In genomic region chr14:24903337-24903736, GRCh38 we compare ENCODE assay signal across 19 cellular contexts.
DNase-seq lines count a peak whose midpoint lies in the region; ATAC-seq, FAIRE-seq and TF ChIP-seq lines count a peak whose summit lies in the region.
"Had no signal": no experiment of that assay in that cellular context is flagged by ENCODE, and none has a peak within 500 bp of the region (broad histone marks: within the 10 kb centered on the region; RNA-seq: fewer than 3 reads in every experiment).

No MANE protein-coding gene starts in this region.

- H3K36me3 ChIP-seq in GM12878 (ENCODE audit: control insufficient read depth in 2 of 2, insufficient read depth in 2 of 2, low read length in 1 of 2) (no peaks in the 10 kb centered on the region), kidney epithelial cell (ENCODE audit: control insufficient read depth, insufficient read depth, low read length) (no peaks in the 10 kb centered on the region), ovary (no peaks in the 10 kb centered on the region)
- H3K36me3 ChIP-seq: Peyer's patch had no signal

- H3K27me3 ChIP-seq in AG04450 (ENCODE audit: control insufficient read depth, insufficient read depth, low read length): no peaks in the 10 kb centered on the region
- no peaks in the 10 kb centered on the region for H3K27me3 ChIP-seq in GM12878 (replicated peaks in 1 of 2; ENCODE audit: control insufficient read depth in 2 of 2, insufficient read depth in 2 of 2, low read length in 1 of 2)
- H3K27me3 ChIP-seq in kidney epithelial cell (ENCODE audit: control insufficient read depth, insufficient read depth, low read length): no peaks in the 10 kb centered on the region
- H3K27me3 ChIP-seq in ovary: no peaks in the 10 kb centered on the region
- H3K27me3 ChIP-seq: Peyer's patch had no signal

- no peak overlapping the region for H3K27ac ChIP-seq in AG04450 (ENCODE audit: low read depth, low read length)
- H3K27ac ChIP-seq in GM12878 (ENCODE audit: control insufficient read depth, insufficient read depth): no peak overlapping the region
- H3K27ac ChIP-seq in ovary: no peak overlapping the region
- H3K27ac ChIP-seq: Peyer's patch had no signal

- no peaks in the 10 kb centered on the region for H3K79me2 ChIP-seq in GM12878 (ENCODE audit: control insufficient read depth, insufficient read depth, low read length)

- BruUV-seq in GM12878 (replicated peaks; lab: Mats Ljungman, UMichigan): no TSS peak

- H2AFZ ChIP-seq in GM12878 (ENCODE audit: control insufficient read depth, low read depth, low read length): no peak overlapping the region

- no peak for FAIRE-seq in HTR-8/SVneo (lab: Jason Lieb, UNC)
- FAIRE-seq in GM12878 (lab: Jason Lieb, UNC): no peak

- POLR2A ChIA-PET in AG04450 (lab: Yijun Ruan, JAX): no interaction called here
- POLR2A ChIA-PET in GM12878 (lab: Charles Lee): no interaction called here

- no peak overlapping the region for H3K9ac ChIP-seq in GM12878 (ENCODE audit: control insufficient read depth, insufficient read depth, low read length)

- in situ Hi-C loops in GM12878 (cut with MboI): no loop called here

- H3K9me3 ChIP-seq in AG04450 (ENCODE audit: control insufficient read depth, insufficient read depth, low read length) (no peaks in the 10 kb centered on the region), GM12878 (replicated peaks; ENCODE audit: control insufficient read depth, insufficient read depth, low read length) (no peaks in the 10 kb centered on the region), ovary (no peaks in the 10 kb centered on the region)
- H3K9me3 ChIP-seq: Peyer's patch had no signal

- ATAC-seq in GM12878 (peak; percentile 64), GM21529 (IDR thresholded peaks at IDR 0.05; ENCODE audit: unreplicated experiment) (no peak), GM21737 (IDR thresholded peaks at IDR 0.05; ENCODE audit: unreplicated experiment) (no peak)
- ATAC-seq: activated CD4-positive, CD25-positive, alpha-beta regulatory T cell treated with anti-CD3 and anti-CD28 coated beads, Interleukin-2, amount 50 U/mL, for 24 hours; left ventricle myocardium superior; naive thymus-derived CD8-positive, alpha-beta T cell; T-helper 17 cell had no signal

- RAD21 ChIA-PET in GM12878 (lab: Charles Lee; ENCODE audit: unreplicated experiment): interaction anchor here (0.7 to 1.4 kb wide), 5 partner anchors 9 to 98 kb away, joined by 3 to 4 read pairs (median 3); no protein-coding TSS in a partner anchor

- TF ChIP-seq POLR2A in GM12878 (IDR thresholded peaks at IDR 0.05; ENCODE audit: low read depth, low read length) (no peak), ovary (IDR thresholded peaks at IDR 0.05) (no peak)

- H3K4me2 ChIP-seq in GM12878 (ENCODE audit: control insufficient read depth, insufficient read depth): no peak overlapping the region

- H3K4me3 ChIP-seq in AG04450 (ENCODE audit: low read depth, low read length) (no peak overlapping the region), GM12878 (no peak overlapping the region), kidney epithelial cell (ENCODE audit: low read depth, low read length) (no peak overlapping the region), ovary (no peak overlapping the region)
- H3K4me3 ChIP-seq: Peyer's patch had no signal

- H3K4me1 ChIP-seq in GM12878 (ENCODE audit: control insufficient read depth, insufficient read depth, low read length) (no peaks in the 10 kb centered on the region), ovary (ENCODE audit: insufficient read depth) (no peaks in the 10 kb centered on the region)

- intact Hi-C loops in GM12878 (cut with micrococcal nuclease; ENCODE audit: unreplicated experiment): no loop called here
- intact Hi-C loops in ovary (cut with DNase I): no loop called here

- H4K20me1 ChIP-seq in GM12878 (ENCODE audit: control insufficient read depth, insufficient read depth): no peaks in the 10 kb centered on the region

- CTCF ChIA-PET in AG04450 (lab: Charles Lee): no interaction called here
- CTCF ChIA-PET in GM12878 (lab: Yijun Ruan, JAX): interaction anchor here (0.9 to 2.5 kb wide), 2 partner anchors 15 to 97 kb away, joined by 3 to 8 read pairs; no protein-coding TSS in a partner anchor

- no peak for TF ChIP-seq EP300 in GM12878 (IDR thresholded peaks at IDR 0.05; ENCODE audit: borderline replicate concordance in 1 of 2, control insufficient read depth in 1 of 2, low read depth in 2 of 2, low read length in 2 of 2)
- TF ChIP-seq EP300 in ovary (IDR thresholded peaks at IDR 0.05): no peak

- TF ChIP-seq RAD21 in GM12878 (IDR thresholded peaks at IDR 0.05; ENCODE audit: insufficient read depth, low read depth, low read length): no peak

- SMC1A ChIA-PET in GM12878 (lab: Charles Lee; ENCODE audit: uncharacterized antibody, unreplicated experiment): interaction anchor here (1.1 to 3.4 kb wide), 4 partner anchors 8 to 42 kb away, joined by 3 to 16 read pairs (median 4); no protein-coding TSS in a partner anchor

- TF ChIP-seq CTCF in AG04450 (IDR thresholded peaks at IDR 0.05; ENCODE audit: low read depth, low read length): no peak
- no peak for TF ChIP-seq CTCF in GM12878 (IDR thresholded peaks at IDR 0.05 in 2 of 3, conservative IDR thresholded peaks at IDR 0.05 in 1 of 3; ENCODE audit: control insufficient read depth in 2 of 3, extremely low read depth in 1 of 3, insufficient read depth in 1 of 3, low read depth in 3 of 3, low read length in 3 of 3)
- no peak for TF ChIP-seq CTCF in kidney epithelial cell (IDR thresholded peaks at IDR 0.05; ENCODE audit: insufficient read depth, low read length, poor library complexity, severe bottlenecking)
- TF ChIP-seq CTCF in ovary (IDR thresholded peaks at IDR 0.05): no peak

- DNase-seq in AG04450 (ENCODE audit: low read depth, low spot score): peak; percentile 6
- DNase-seq in HTR-8/SVneo (ENCODE audit: insufficient read length, low spot score): peak; percentile 48
- no peak for DNase-seq in GM12878 (ENCODE audit: low read depth, low spot score)
- DNase-seq in kidney epithelial cell (ENCODE audit: low read depth): peak; percentile 26
- DNase-seq in ovary: no peak
- DNase-seq in globus pallidus (ENCODE audit: low spot score): no peak
- DNase-seq: activated CD8-positive, alpha-beta memory T cell treated with anti-CD3 and anti-CD28 coated beads, Interleukin-2, amount 50 U/mL, for 4 hours; AML-193; left ventricle myocardium superior; naive thymus-derived CD8-positive, alpha-beta T cell; NCI-H1048; NCI-H748 treated with DMSO at 0.1 percent for 48 hours; Peyer's patch; retina; stimulated activated CD4-positive, alpha-beta T cell treated with anti-CD3 and anti-CD28 coated beads, Interleukin-1b, Interleukin-23, amount 100 ng/mL, for 48 hours; T-helper 17 cell had no signal

TF ChIP-seq in GM12878, 131 proteins besides CTCF, POLR2A, EP300 and RAD21 (continues in another document):
- TF ChIP-seq TBL1XR1 (IDR thresholded peaks at IDR 0.05; ENCODE audit: low read depth, low read length): no peak
- TF ChIP-seq RAD51 (IDR thresholded peaks at IDR 0.05): no peak
- TF ChIP-seq CEBPZ (IDR thresholded peaks at IDR 0.05; ENCODE audit: low read depth, low read length): no peak
- TF ChIP-seq SMC3 (IDR thresholded peaks at IDR 0.05; ENCODE audit: borderline replicate concordance, low read length): no peak
- no peak for TF ChIP-seq IRF3 (IDR thresholded peaks at IDR 0.05)
- TF ChIP-seq USF1 (IDR thresholded peaks at IDR 0.05; ENCODE audit: borderline replicate concordance, extremely low read length, insufficient read depth, low read depth, low read length): no peak
- TF ChIP-seq SIX5 (IDR thresholded peaks at IDR 0.05; ENCODE audit: low read depth, low read length, severe bottlenecking): no peak

Comparison
In these comparisons a context has a peak if more than half of its experiments do, and no peak if none do; other contexts are left out.
1. DNase-seq: peak in AG04450 (single experiment), HTR-8/SVneo (single experiment) and kidney epithelial cell (single experiment); none in GM12878 (single experiment), ovary (0 of 5) and globus pallidus (single experiment).